In genomic region chr12:9793774-9794395, GRCh38 we compare ENCODE assay signal across 15 cellular contexts. TPM values are rescaled to one million over a fixed set of nuclear protein-coding genes. Genes with fewer than 3 reads are reported as not detected.
DNase-seq lines count a peak whose midpoint lies in the region; ATAC-seq, FAIRE-seq and TF ChIP-seq lines count a peak whose summit lies in the region.
"Had no signal": no experiment of that assay in that cellular context is flagged by ENCODE, and none has a peak within 500 bp of the region (broad histone marks: within the 10 kb centered on the region; RNA-seq: fewer than 3 reads in every experiment).

No MANE protein-coding gene starts in this region.

- in situ Hi-C loops in GM23248 (cut with MboI) = no loop called here
- in situ Hi-C loops in K562 (cut with MboI) = no loop called here

- H3K4me2 ChIP-seq in BLaER1 (peak overlapping the region; percentile 68), GM23248 (ENCODE audit: unreplicated experiment) (peak overlapping the region; percentile 62), K562 (ENCODE audit: insufficient read depth, low read length) (peak overlapping the region; percentile 75; the same call in 1 of the 2 replicates)

- no peaks in the 10 kb centered on the region for H3K9me2 ChIP-seq in GM23248 (ENCODE audit: insufficient read depth)

- H3K9me1 ChIP-seq in K562 (ENCODE audit: control insufficient read depth, insufficient read depth, low read length) = no peaks in the 10 kb centered on the region

- no TSS peak for BruUV-seq in K562 (replicated peaks; lab: Mats Ljungman, UMichigan)

- CTCF ChIA-PET in K562 (lab: Yijun Ruan, JAX; ENCODE audit: low intra/inter-chr PET ratio) = no interaction called here

- H3K27ac ChIP-seq in BLaER1 (no peak overlapping the region), GM23248 (no peak overlapping the region), K562 (ENCODE audit: extremely low read depth, low read depth, low read length) (peak overlapping the region; percentile 80), substantia nigra (ENCODE audit: low read depth, low read length, poor library complexity, severe bottlenecking) (no peak overlapping the region)
- H3K27ac ChIP-seq: cardiac muscle cell, pancreas had no signal

- FAIRE-seq in K562 (lab: Jason Lieb, UNC) = peak; percentile 37
- FAIRE-seq: pancreas had no signal

- H3K36me3 ChIP-seq in BLaER1 = no peaks in the 10 kb centered on the region
- no peaks in the 10 kb centered on the region for H3K36me3 ChIP-seq in GM23248 (ENCODE audit: low read depth)
- H3K36me3 ChIP-seq in K562 (ENCODE audit: control insufficient read depth, insufficient read depth, low read length) = no peaks in the 10 kb centered on the region
- H3K36me3 ChIP-seq: BE2C, cardiac muscle cell, pancreas had no signal

- no peaks in the 10 kb centered on the region for H4K20me1 ChIP-seq in BLaER1
- H4K20me1 ChIP-seq in GM23248 (ENCODE audit: insufficient read depth) = no peaks in the 10 kb centered on the region
- no peaks in the 10 kb centered on the region for H4K20me1 ChIP-seq in K562 (replicated peaks; ENCODE audit: control insufficient read depth, insufficient read depth, low read length)

- no peak for TF ChIP-seq EP300 in K562 (IDR thresholded peaks at IDR 0.05; ENCODE audit: low read length)

- no peak for DNase-seq in GM23248
- peak; percentile 70 for DNase-seq in SIG-M5 (lab: John Stamatoyannopoulos, UW)
- DNase-seq in K562 (ENCODE audit: extremely low read depth in 1 of 4, low spot score in 3 of 4) = peak in 1 of 4 experiments; percentile 18
- no peak for DNase-seq in NCI-H2196 treated with DMSO at 0.1 percent for 48 hours (lab: John Stamatoyannopoulos, UW; ENCODE audit: unreplicated experiment)
- DNase-seq in NCI-H446 (lab: John Stamatoyannopoulos, UW) = no peak
- no peak for DNase-seq in NCI-H69 (lab: John Stamatoyannopoulos, UW)
- no peak for DNase-seq in substantia nigra (lab: John Stamatoyannopoulos, UW)
- DNase-seq: activated CD8-positive, alpha-beta memory T cell treated with anti-CD3 and anti-CD28 coated beads, Interleukin-2, amount 50 U/mL, for 4 hours; BE2C; erythroblast; GOT3; pancreas had no signal

- H2AFZ ChIP-seq in GM23248 (no peak overlapping the region), K562 (ENCODE audit: low read depth, low read length) (peak overlapping the region; percentile 92)

- H3K9ac ChIP-seq in BLaER1 (no peak overlapping the region), GM23248 (no peak overlapping the region), K562 (ENCODE audit: insufficient read depth in 1 of 2, low read depth in 2 of 2, low read length in 2 of 2) (peak overlapping the region in 1 of 2 experiments; percentile 75; a peak in 2 of 4 replicates)

- WGBS in GM23248 (ENCODE audit: low coverage in 1 of 2, low lambda C conversion rate in 2 of 2, missing lambda C conversion rate in 2 of 2), 2 experiments = 61 to 63% methylated on average over 8 of the region's 8 CpGs
- WGBS in K562 (ENCODE audit: insufficient coverage, low coverage, missing lambda C conversion rate) = 20% methylated on average over 8 of the region's 8 CpGs

- TF ChIP-seq RAD21 in K562 (CRISPR knock-in tag; conservative IDR thresholded peaks at IDR 0.05 in 1 of 2, IDR thresholded peaks at IDR 0.05 in 1 of 2) = no peak

- no peaks in the 10 kb centered on the region for H3K79me2 ChIP-seq in GM23248 (ENCODE audit: insufficient read depth)
- peaks cover 3% of the 10 kb centered on the region; the same call in 1 of the 3 replicates for H3K79me2 ChIP-seq in K562 (ENCODE audit: control insufficient read depth, insufficient read depth, low read length)

- peaks cover 7% of the 10 kb centered on the region for H3F3A ChIP-seq in GM23248 (ENCODE audit: insufficient read depth)

- no peak overlapping the region for H3K4me3 ChIP-seq in BLaER1
- H3K4me3 ChIP-seq in GM23248 = no peak overlapping the region
- H3K4me3 ChIP-seq in K562 = no peak overlapping the region; the same call in 1 of the 2 replicates
- H3K4me3 ChIP-seq: cardiac muscle cell, pancreas had no signal

- H3K4me1 ChIP-seq in BLaER1 = peaks cover 38% of the 10 kb centered on the region
- peaks cover 14% of the 10 kb centered on the region for H3K4me1 ChIP-seq in GM23248 (ENCODE audit: insufficient read depth)
- peaks cover 0 to 17% of the 10 kb centered on the region in 2 experiments; a peak in 2 of 5 replicates for H3K4me1 ChIP-seq in K562 (replicated peaks in 1 of 2; ENCODE audit: control insufficient read depth in 2 of 2, insufficient read depth in 2 of 2, low read length in 2 of 2)
- H3K4me1 ChIP-seq: BE2C, pancreas had no signal

- H3K9me3 ChIP-seq in BLaER1 = peaks cover 5% of the 10 kb centered on the region; the same call in 1 of the 2 replicates
- H3K9me3 ChIP-seq in GM23248 (ENCODE audit: low read depth) = no peaks in the 10 kb centered on the region
- H3K9me3 ChIP-seq in K562 (replicated peaks; ENCODE audit: control insufficient read depth, insufficient read depth, low read depth, low read length) = no peaks in the 10 kb centered on the region; the same call in 1 of the 2 replicates
- H3K9me3 ChIP-seq: BE2C, pancreas had no signal

- no peak for ATAC-seq in K562
- ATAC-seq: pancreas had no signal

- intact Hi-C loops in K562 (cut with micrococcal nuclease) = no loop called here

- POLR2A ChIA-PET in K562 (lab: Yijun Ruan, JAX) = no interaction called here

- no peak for TF ChIP-seq CTCF in K562 (IDR thresholded peaks at IDR 0.05 in 2 of 3, conservative IDR thresholded peaks at IDR 0.05 in 1 of 3; ENCODE audit: insufficient read depth in 2 of 3, low read depth in 1 of 3, low read length in 3 of 3)

- H3K27me3 ChIP-seq in BLaER1 = no peaks in the 10 kb centered on the region
- 0 out of 2 replicates have a peak, but pooled peaks cover 4% of the 10 kb centered on the region for H3K27me3 ChIP-seq in GM23248 (replicated peaks; ENCODE audit: insufficient read depth)
- H3K27me3 ChIP-seq in K562 (ENCODE audit: control insufficient read depth in 2 of 2, insufficient read depth in 2 of 2, low read length in 2 of 2) = no peaks in the 10 kb centered on the region
- H3K27me3 ChIP-seq: BE2C, cardiac muscle cell, pancreas had no signal

- TF ChIP-seq POLR2A in K562 (conservative IDR thresholded peaks at IDR 0.05) = no peak

TF ChIP-seq in K562, 482 proteins besides CTCF, POLR2A, EP300 and RAD21 (continues in another document):
- TF ChIP-seq ETV6 (IDR thresholded peaks at IDR 0.05; ENCODE audit: borderline replicate concordance in 1 of 2, low read depth in 2 of 2, low read length in 1 of 2) (peak in 1 of 2 experiments; percentile 72; a peak in 1 of 4 replicates), ETV6 (CRISPR knock-in tag; IDR thresholded peaks at IDR 0.05; ENCODE audit: borderline replicate concordance) (no peak), ZNF316 (IDR thresholded peaks at IDR 0.05) (peak; percentile 73), RB1 (IDR thresholded peaks at IDR 0.05; ENCODE audit: low read depth) (no peak), POLR2G (IDR thresholded peaks at IDR 0.05; ENCODE audit: low read depth, low read length) (no peak), POLR2H (tag; IDR thresholded peaks at IDR 0.05; ENCODE audit: low read depth) (peak; percentile 43; the same call in 1 of the 2 replicates), MEIS2 (IDR thresholded peaks at IDR 0.05; ENCODE audit: partially characterized antibody) (peak; percentile 36), C11orf30 (IDR thresholded peaks at IDR 0.05; ENCODE audit: low read depth) (peak; percentile 54; the same call in 1 of the 2 replicates)

RNA-seq across cellular contexts. Expression of gene CD69, which starts 33.2 kb away (rescaled TPM):
- not detected in 2 replicates for total RNA-seq in GM23248 (2014; rRNA removed; shearing (Covaris generic))
- not detected in 2 replicates for polyA plus RNA-seq in GM23248 (2016; fragmentation: Nextera tagmentation; extraction: Ambion mirVana)
- 70.8 and 196 TPM in 2 replicates for total RNA-seq in K562 (2011; cell fraction: chromatin; rRNA removed; ENCODE audit: low replicate concordance)
- 41.4 and 48.8 TPM in 2 replicates for total RNA-seq in K562 (2011; cell fraction: nucleolus; rRNA removed)
- total RNA-seq in K562 (2011; cell fraction: nucleoplasm; rRNA removed) = 83.1 and 113 TPM in 2 replicates
- total RNA-seq in K562 (2014; rRNA removed) = 28.0 and 30.1 TPM in 2 replicates
- 68.9 and 77.6 TPM in 2 replicates for total RNA-seq in K562 (2014; rRNA removed; fragmentation: Illumina TruSeq; extraction: Trizol)
- total RNA-seq in K562 (2015; rRNA removed; fragmentation: Illumina TruSeq; extraction: Trizol) = 8.8 and 11.7 TPM in 2 replicates
- total RNA-seq in K562 (2021) = 38.3 and 45.9 TPM in 2 replicates
- polyA plus RNA-seq in K562 (2011; rRNA removed) = 57.1 and 76.4 TPM in 2 replicates
- 10.3 and 25.7 TPM in 2 replicates for polyA plus RNA-seq in K562 (2011; cell fraction: cytosol; rRNA removed)
- 47.5 and 89.0 TPM in 2 replicates for polyA plus RNA-seq in K562 (2011; cell fraction: nucleus; rRNA removed)
- polyA plus RNA-seq in K562 (2012) = 43.7 and 113 TPM in 2 replicates
- 38.7 and 54.4 TPM in 2 replicates for polyA plus RNA-seq in K562 (2014; fragmentation: Illumina TruSeq; extraction: Trizol)
- polyA plus RNA-seq in K562 (2014; fragmentation: Nextera tagmentation; extraction: Ambion mirVana) = 100 to 1,000 TPM; 160 to 243 TPM
- polyA plus RNA-seq in K562 (2014; rRNA removed) = 52.2 and 66.0 TPM in 2 replicates
- 92.1 and 154 TPM in 2 replicates for polyA minus RNA-seq in K562 (2011; rRNA and poly(A)+ RNA removed)
- 13.4 and 19.7 TPM in 2 replicates for polyA minus RNA-seq in K562 (2011; cell fraction: cytosol; rRNA and poly(A)+ RNA removed)
- polyA minus RNA-seq in K562 (2011; cell fraction: nucleus; rRNA and poly(A)+ RNA removed) = 86.0 and 194 TPM in 2 replicates
- total RNA-seq: cardiac muscle cell, mammary epithelial cell had no signal
- polyA plus RNA-seq: cardiac muscle cell, mammary epithelial cell had no signal

RNA-seq across cellular contexts. Expression of gene KLRF1, which starts 33.4 kb away (rescaled TPM):
- total RNA-seq in GM23248 (2014; rRNA removed; shearing (Covaris generic)) = not detected in 2 replicates
- polyA plus RNA-seq in GM23248 (2016; fragmentation: Nextera tagmentation; extraction: Ambion mirVana) (not detected in 2 replicates), K562 (2011; rRNA removed) (1.1 and 1.3 TPM in 2 replicates), K562 (2014; fragmentation: Illumina TruSeq; extraction: Trizol) (1.00 and 1.3 TPM in 2 replicates), K562 (2014; fragmentation: Nextera tagmentation; extraction: Ambion mirVana) (under 1 TPM; 0.48 to 0.53 TPM), K562 (2014; rRNA removed) (1.8 and 2.1 TPM in 2 replicates)
- total RNA-seq in K562 (2011; cell fraction: chromatin; rRNA removed; ENCODE audit: low replicate concordance) = 0.42 and 1.4 TPM in 2 replicates
- 0.53 TPM in 1 of 2 replicates, not detected in the other for total RNA-seq in K562 (2011; cell fraction: nucleolus; rRNA removed)
- total RNA-seq in K562 (2011; cell fraction: nucleoplasm; rRNA removed) = 2.4 TPM in 1 of 2 replicates, not detected in the other
- total RNA-seq in K562 (2014; rRNA removed) (0.24 and 0.77 TPM in 2 replicates), K562 (2014; rRNA removed; fragmentation: Illumina TruSeq; extraction: Trizol) (0.99 and 1.1 TPM in 2 replicates), K562 (2015; rRNA removed; fragmentation: Illumina TruSeq; extraction: Trizol) (0.90 and 1.1 TPM in 2 replicates), K562 (2021) (0.72 and 1.3 TPM in 2 replicates)
- polyA plus RNA-seq in K562 (2011; cell fraction: cytosol; rRNA removed) = 0.71 TPM in 1 of 2 replicates, not detected in the other
- 0.55 and 2.5 TPM in 2 replicates for polyA plus RNA-seq in K562 (2011; cell fraction: nucleus; rRNA removed)
- polyA plus RNA-seq in K562 (2012) = 1.0 and 1.1 TPM in 2 replicates
- 0.21 and 0.36 TPM in 2 replicates for polyA minus RNA-seq in K562 (2011; rRNA and poly(A)+ RNA removed)
- polyA minus RNA-seq in K562 (2011; cell fraction: cytosol; rRNA and poly(A)+ RNA removed) = not detected in 2 replicates
- polyA minus RNA-seq in K562 (2011; cell fraction: nucleus; rRNA and poly(A)+ RNA removed) = 0.78 TPM in 1 of 2 replicates, not detected in the other
- total RNA-seq: cardiac muscle cell, mammary epithelial cell had no signal
- polyA plus RNA-seq: cardiac muscle cell, mammary epithelial cell had no signal
